Comparison of ENCODE assay signal across 8 cellular contexts in genomic region chrX:103175944-103176753, GRCh38. TPM values are rescaled to one million over a fixed set of nuclear protein-coding genes. Genes with fewer than 3 reads are reported as not detected.
DNase-seq lines count a peak whose midpoint lies in the region; ATAC-seq and TF ChIP-seq lines count a peak whose summit lies in the region.

No MANE protein-coding gene starts in this region.

- no peak overlapping the region for H3K4me3 ChIP-seq in thoracic aorta

- H3K27me3 ChIP-seq in thoracic aorta (replicated peaks; ENCODE audit: insufficient read depth): no peaks in the 10 kb centered on the region

- H3K4me1 Mint-ChIP-seq in natural killer cell: peaks cover 5% of the 10 kb centered on the region in 2 donors

- H3K9me3 Mint-ChIP-seq in natural killer cell: no peaks in the 10 kb centered on the region

- no peaks in the 10 kb centered on the region for H3K36me3 ChIP-seq in thoracic aorta

- TF ChIP-seq CTCF in natural killer cell (IDR thresholded peaks at IDR 0.05) (peak; percentile 62), thoracic aorta (IDR thresholded peaks at IDR 0.05) (peak; percentile 54)

- peak; percentile 63 for DNase-seq in NCI-H82 (lab: John Stamatoyannopoulos, UW)
- no peak for DNase-seq in NCI-H82 treated with DMSO at 0.1 percent for 48 hours (lab: John Stamatoyannopoulos, UW; ENCODE audit: unreplicated experiment)
- peak; percentile 12 for DNase-seq in NCI-H748 treated with DMSO at 0.1 percent for 48 hours (lab: John Stamatoyannopoulos, UW)
- peak; percentile 37 for DNase-seq in activated T-cell treated with anti-CD3 and anti-CD28 coated beads for 4 hours
- DNase-seq in erythroblast (lab: John Stamatoyannopoulos, UW): peak; percentile 46 to 72
- DNase-seq in natural killer cell: peak; percentile 23
- DNase-seq in thoracic aorta (ENCODE audit: low spot score): peak; percentile 2

- H3K36me3 Mint-ChIP-seq in natural killer cell: no peaks in the 10 kb centered on the region

- H3K9me3 ChIP-seq in thoracic aorta: no peaks in the 10 kb centered on the region

- H3K4me3 Mint-ChIP-seq in natural killer cell: peak overlapping the region; percentile 7

- no peak overlapping the region for H3K27ac Mint-ChIP-seq in natural killer cell

- no peak overlapping the region for H3K27ac ChIP-seq in thoracic aorta

- H3K4me1 ChIP-seq in thoracic aorta (ENCODE audit: control insufficient read depth in 1 of 2, low read depth in 2 of 2): no peaks in the 10 kb centered on the region

- intact Hi-C loops in natural killer cell (cut with micrococcal nuclease): loop anchor here (2.0 to 10.0 kb wide), 2 partner anchors 225 to 1111 kb away; no protein-coding TSS in a partner anchor

- ATAC-seq in HG02938 (IDR thresholded peaks at IDR 0.05; ENCODE audit: unreplicated experiment) (peak; percentile 61), natural killer cell (peak; percentile 63 to 81 (median 79)), thoracic aorta (ENCODE audit: insufficient number of reproducible peaks, low FRiP score, low read depth) (no peak)

- TF ChIP-seq POLR2A in erythroblast (IDR thresholded peaks at IDR 0.05; ENCODE audit: low read length): no peak

- H3K27me3 Mint-ChIP-seq in natural killer cell (ENCODE audit: low read depth in 2 of 2): peaks cover 3 to 40% of the 10 kb centered on the region in 2 donors

RNA-seq across cellular contexts. Expression of gene BEX4, which starts 38.8 kb away (rescaled TPM):
- total RNA-seq in natural killer cell (10 to 100 TPM; 30.8 to 53.4 (median 47.1) TPM), thoracic aorta (10 to 100 TPM; 28.3 to 29.4 TPM)
